Comparison of ENCODE assay signal across 10 cellular contexts in genomic region chr2:8252997-8253694, GRCh38.
DNase-seq lines count a peak whose midpoint lies in the region; ATAC-seq and TF ChIP-seq lines count a peak whose summit lies in the region.
"Had no signal": no experiment of that assay in that cellular context is flagged by ENCODE, and none has a peak within 500 bp of the region (broad histone marks: within the 10 kb centered on the region; RNA-seq: fewer than 3 reads in every experiment).

No MANE protein-coding gene starts in this region.

- no peak for TF ChIP-seq EP300 in SK-N-SH (IDR thresholded peaks at IDR 0.05; ENCODE audit: borderline replicate concordance in 1 of 2, low read depth in 1 of 2, low read length in 1 of 2)

- H3K9me3 ChIP-seq in mammary epithelial cell (replicated peaks; ENCODE audit: insufficient read depth, low read length) (no peaks in the 10 kb centered on the region), SK-N-SH (no peaks in the 10 kb centered on the region)

- CTCF ChIA-PET in MCF 10A (lab: Yijun Ruan, JAX): interaction anchor here (0.6 to 0.8 kb wide), 2 partner anchors 13 to 72 kb away, joined by 3 to 4 read pairs; no protein-coding TSS in a partner anchor
- CTCF ChIA-PET in mammary epithelial cell (lab: Charles Lee; ENCODE audit: low non-redundant PET): no interaction called here
- CTCF ChIA-PET in SK-N-SH (lab: Yijun Ruan, JAX): interaction anchor here (0.6 to 0.8 kb wide), 2 partner anchors 142 to 826 kb away, joined by 3 read pairs; no protein-coding TSS in a partner anchor

- no TSS peak for BruUV-seq in MCF 10A (replicated peaks; lab: Mats Ljungman, UMichigan)
- no TSS peak for BruUV-seq in mammary epithelial cell (replicated peaks; lab: Mats Ljungman, UMichigan)

- H2AFZ ChIP-seq in mammary epithelial cell (ENCODE audit: low read depth, low read length): no peak overlapping the region
- H2AFZ ChIP-seq in SK-N-SH (ENCODE audit: low read depth): no peak overlapping the region

- in situ Hi-C loops in mammary epithelial cell (cut with MboI; ENCODE audit: low sequenced_read_pairs in 2 of 2): no loop called here

- H3K27me3 ChIP-seq in mammary epithelial cell (ENCODE audit: insufficient read depth, low read length): no peaks in the 10 kb centered on the region
- no peaks in the 10 kb centered on the region for H3K27me3 ChIP-seq in SK-N-SH (ENCODE audit: insufficient read depth)

- 70% methylated on average over 9 of the region's 10 CpGs for WGBS in mammary epithelial cell (ENCODE audit: low coverage, missing lambda C conversion rate)
- 61% methylated on average over 10 of the region's 10 CpGs for WGBS in SK-N-SH (ENCODE audit: low lambda C conversion rate)

- no peak for TF ChIP-seq CTCF in MCF 10A (IDR thresholded peaks at IDR 0.05; ENCODE audit: unreplicated experiment)
- no peak for TF ChIP-seq CTCF in mammary epithelial cell (conservative IDR thresholded peaks at IDR 0.05 in 1 of 2, IDR thresholded peaks at IDR 0.05 in 1 of 2; ENCODE audit: extremely low read depth in 1 of 2, insufficient read depth in 1 of 2, low read depth in 1 of 2, low read length in 2 of 2)
- TF ChIP-seq CTCF in SK-N-SH (IDR thresholded peaks at IDR 0.05): no peak
- TF ChIP-seq CTCF in HFFc6 (IDR thresholded peaks at IDR 0.05): no peak

- H3K4me1 ChIP-seq in mammary epithelial cell (ENCODE audit: insufficient read depth, low read length): no peaks in the 10 kb centered on the region
- H3K4me1 ChIP-seq in SK-N-SH (ENCODE audit: control insufficient read depth in 1 of 2, insufficient read depth in 2 of 2, low read depth in 1 of 2, low read length in 1 of 2): peaks cover 0 to 2% of the 10 kb centered on the region in 2 experiments; a peak in 1 of 4 replicates

- intact Hi-C loops in MCF 10A (cut with micrococcal nuclease) (no loop called here), mammary epithelial cell (cut with micrococcal nuclease) (no loop called here)

- H4K20me1 ChIP-seq in mammary epithelial cell (ENCODE audit: insufficient read depth, low read length) (no peaks in the 10 kb centered on the region), SK-N-SH (ENCODE audit: insufficient read depth) (no peaks in the 10 kb centered on the region)

- dilution Hi-C loops in mammary epithelial cell (cut with HindIII; ENCODE audit: low sequenced_read_pairs): no loop called here

- H3K27me3 Mint-ChIP-seq in MCF 10A (ENCODE audit: insufficient read depth, unreplicated experiment): no peaks in the 10 kb centered on the region
- H3K27me3 Mint-ChIP-seq in HFFc6 (ENCODE audit: insufficient read depth): peaks cover 8% of the 10 kb centered on the region

- H3K9ac ChIP-seq in mammary epithelial cell (ENCODE audit: insufficient read depth, low read length) (no peak overlapping the region), SK-N-SH (no peak overlapping the region)

- H3K27ac ChIP-seq in mammary epithelial cell (ENCODE audit: insufficient read depth, low read depth, low read length): no peak overlapping the region
- no peak overlapping the region for H3K27ac ChIP-seq in SK-N-SH (ENCODE audit: low read depth in 2 of 2, low read length in 1 of 2)

- H3K9me2 ChIP-seq in SK-N-SH: no peaks in the 10 kb centered on the region

- H3K36me3 Mint-ChIP-seq in MCF 10A (ENCODE audit: insufficient read depth, unreplicated experiment) (no peaks in the 10 kb centered on the region), HFFc6 (ENCODE audit: low read depth) (no peaks in the 10 kb centered on the region)

- POLR2A ChIA-PET in MCF 10A (lab: Yijun Ruan, JAX): no interaction called here
- POLR2A ChIA-PET in SK-N-SH (lab: Yijun Ruan, JAX): no interaction called here

- no peak overlapping the region for H3K27ac Mint-ChIP-seq in MCF 10A (ENCODE audit: low read depth, unreplicated experiment)
- no peak overlapping the region for H3K27ac Mint-ChIP-seq in HFFc6

- H3F3A ChIP-seq in SK-N-SH (replicated peaks; ENCODE audit: insufficient read depth): no peaks in the 10 kb centered on the region

- DNase-seq in MCF 10A (ENCODE audit: unreplicated experiment): peak; percentile 65
- DNase-seq in mammary epithelial cell: no peak
- DNase-seq in NCI-H510A treated with DMSO at 0.1 percent for 48 hours (lab: John Stamatoyannopoulos, UW): peak; percentile 94
- DNase-seq in activated CD8-positive, alpha-beta memory T cell treated with anti-CD3 and anti-CD28 coated beads for 24 hours: no peak
- no peak for DNase-seq in SK-N-SH
- DNase-seq in amygdala (lab: John Stamatoyannopoulos, UW): no peak
- DNase-seq in HFFc6: no peak
- DNase-seq: effector CD8-positive, alpha-beta T cell; IMR-90 had no signal

- H3K9me3 Mint-ChIP-seq in MCF 10A (ENCODE audit: unreplicated experiment) (peaks cover 18% of the 10 kb centered on the region), HFFc6 (no peaks in the 10 kb centered on the region)

- no peak overlapping the region for H3K4me2 ChIP-seq in mammary epithelial cell (ENCODE audit: insufficient read depth, low read depth, low read length)
- no peak overlapping the region for H3K4me2 ChIP-seq in SK-N-SH

- no peaks in the 10 kb centered on the region for H3K36me3 ChIP-seq in mammary epithelial cell (ENCODE audit: insufficient read depth, low read length)
- no peaks in the 10 kb centered on the region for H3K36me3 ChIP-seq in SK-N-SH (replicated peaks in 1 of 2; ENCODE audit: control insufficient read depth in 1 of 2, insufficient read depth in 2 of 2, low read length in 1 of 2)

- TF ChIP-seq RAD21 in SK-N-SH (IDR thresholded peaks at IDR 0.05; ENCODE audit: low read length): no peak

- peak; percentile 92 for ATAC-seq in HG03108 (IDR thresholded peaks at IDR 0.05; ENCODE audit: unreplicated experiment)

- H3K79me2 ChIP-seq in mammary epithelial cell (ENCODE audit: insufficient read depth, low read length) (no peaks in the 10 kb centered on the region), SK-N-SH (ENCODE audit: insufficient read depth) (no peaks in the 10 kb centered on the region)

- H3K4me1 Mint-ChIP-seq in MCF 10A (ENCODE audit: insufficient read depth, unreplicated experiment): no peaks in the 10 kb centered on the region
- H3K4me1 Mint-ChIP-seq in HFFc6 (ENCODE audit: low read depth): peaks cover 4% of the 10 kb centered on the region

- H3K4me3 Mint-ChIP-seq in MCF 10A (ENCODE audit: unreplicated experiment) (no peak overlapping the region), HFFc6 (no peak overlapping the region)

- H3K4me3 ChIP-seq in mammary epithelial cell (replicated peaks in 1 of 3; ENCODE audit: insufficient read depth in 1 of 3, low read depth in 2 of 3, low read length in 3 of 3): no peak overlapping the region
- no peak overlapping the region for H3K4me3 ChIP-seq in SK-N-SH (ENCODE audit: low read depth in 2 of 2, low read length in 1 of 2)

TF ChIP-seq in SK-N-SH, 30 proteins besides CTCF, POLR2A, EP300 and RAD21:
- no peak for TF ChIP-seq POLR2AphosphoS5 (IDR thresholded peaks at IDR 0.05; ENCODE audit: low read depth, low read length)
- TF ChIP-seq JUND (IDR thresholded peaks at IDR 0.05): no peak
- no peak for TF ChIP-seq TEAD4 (IDR thresholded peaks at IDR 0.05; ENCODE audit: borderline replicate concordance, insufficient read depth)
- no peak for TF ChIP-seq ZBTB33 (IDR thresholded peaks at IDR 0.05; ENCODE audit: borderline replicate concordance, low read depth)
- no peak for TF ChIP-seq FOXJ3 (CRISPR knock-in tag; IDR thresholded peaks at IDR 0.05)
- TF ChIP-seq ELF1 (IDR thresholded peaks at IDR 0.05): no peak
- no peak for TF ChIP-seq NRF1 (IDR thresholded peaks at IDR 0.05; ENCODE audit: low read depth, low read length)
- no peak for TF ChIP-seq NFIC (IDR thresholded peaks at IDR 0.05; ENCODE audit: borderline replicate concordance)
- no peak for TF ChIP-seq IRF3 (IDR thresholded peaks at IDR 0.05; ENCODE audit: low read depth, low read length)
- TF ChIP-seq RFX5 (IDR thresholded peaks at IDR 0.05; ENCODE audit: low read length): no peak
- TF ChIP-seq YY1 (IDR thresholded peaks at IDR 0.05; ENCODE audit: low read depth): no peak
- no peak for TF ChIP-seq CHD2 (IDR thresholded peaks at IDR 0.05; ENCODE audit: low read length, partially characterized antibody)
- TF ChIP-seq SIN3A (IDR thresholded peaks at IDR 0.05; ENCODE audit: borderline replicate concordance, low read depth, low read length): no peak
- TF ChIP-seq, protein P1, sequence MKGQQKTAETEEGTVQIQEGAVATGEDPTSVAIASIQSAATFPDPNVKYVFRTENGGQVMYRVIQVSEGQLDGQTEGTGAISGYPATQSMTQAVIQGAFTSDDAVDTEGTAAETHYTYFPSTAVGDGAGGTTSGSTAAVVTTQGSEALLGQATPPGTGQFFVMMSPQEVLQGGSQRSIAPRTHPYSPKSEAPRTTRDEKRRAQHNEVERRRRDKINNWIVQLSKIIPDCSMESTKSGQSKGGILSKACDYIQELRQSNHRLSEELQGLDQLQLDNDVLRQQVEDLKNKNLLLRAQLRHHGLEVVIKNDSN (IDR thresholded peaks at IDR 0.05; ENCODE audit: borderline replicate concordance, low read depth): no peak

Comparison
In these comparisons a context has a peak if more than half of its experiments do, and no peak if none do; other contexts are left out.
1. DNase-seq: peak in MCF 10A (single experiment) and NCI-H510A treated with DMSO at 0.1 percent for 48 hours (single experiment); none in mammary epithelial cell (single experiment), activated CD8-positive, alpha-beta memory T cell treated with anti-CD3 and anti-CD28 coated beads for 24 hours (single experiment), SK-N-SH (single experiment), amygdala (0 of 56) and HFFc6 (single experiment).